20 cellular contexts compared by ENCODE assay signal in genomic region chr2:79375817-79376216, GRCh38.
DNase-seq lines count a peak whose midpoint lies in the region; ATAC-seq and TF ChIP-seq lines count a peak whose summit lies in the region.
"Had no signal": no experiment of that assay in that cellular context is flagged by ENCODE, and none has a peak within 500 bp of the region (broad histone marks: within the 10 kb centered on the region; RNA-seq: fewer than 3 reads in every experiment).

No MANE protein-coding gene starts in this region.

- peak; percentile 66 for DNase-seq in MV-4-11 (lab: John Stamatoyannopoulos, UW)
- DNase-seq in RPMI8226: peak; percentile 23
- no peak for DNase-seq in colonic mucosa
- no peak for DNase-seq in suprapubic skin (ENCODE audit: low spot score in 2 of 2)
- DNase-seq in glomerular visceral epithelial cell (ENCODE audit: extremely low spot score): no peak
- DNase-seq: CD8-positive, alpha-beta memory T cell; DMS 273 treated with DMSO at 0.1 percent for 48 hours; DMS79 treated with DMSO at 0.1 percent for 48 hours; GM23248; HCEC 1CT; KG1; NCI-H2029; NCI-H446; NCI-H524 treated with DMSO at 0.1 percent for 48 hours; NCI-H774; NK-92 treated with Interleukin-12 subunit alpha and Interleukin-12 subunit beta, amount 100 ng/mL, for 24 hours; T-cell had no signal

- peak; percentile 53 for ATAC-seq in GM18870 (IDR thresholded peaks at IDR 0.05; ENCODE audit: unreplicated experiment)
- ATAC-seq: A549, T-cell had no signal

- no peak for TF ChIP-seq EP300 in suprapubic skin (IDR thresholded peaks at IDR 0.05)

- WGBS in suprapubic skin: 75% methylated on average over 4 of the region's 4 CpGs

- H3K27ac ChIP-seq in BLaER1 (no peak overlapping the region), colonic mucosa (no peak overlapping the region), suprapubic skin (no peak overlapping the region)
- H3K27ac ChIP-seq: A549, GM23248 had no signal

- no peak overlapping the region for H3K9ac ChIP-seq in BLaER1
- H3K9ac ChIP-seq in colonic mucosa (ENCODE audit: low read depth in 2 of 2, low read length in 2 of 2): no peak overlapping the region
- H3K9ac ChIP-seq: GM23248 had no signal

- H3K9me3 ChIP-seq in BLaER1: no peaks in the 10 kb centered on the region
- H3K9me3 ChIP-seq in colonic mucosa: no peaks in the 10 kb centered on the region
- H3K9me3 ChIP-seq in suprapubic skin: no peaks in the 10 kb centered on the region

- H3K4me2 ChIP-seq in BLaER1: peak overlapping the region; percentile 46
- H3K4me2 ChIP-seq: A549 had no signal

- TF ChIP-seq CTCF in colonic mucosa (IDR thresholded peaks at IDR 0.05) (no peak), suprapubic skin (IDR thresholded peaks at IDR 0.05) (no peak)

- H3K4me1 ChIP-seq in BLaER1 (no peaks in the 10 kb centered on the region), colonic mucosa (no peaks in the 10 kb centered on the region), suprapubic skin (no peaks in the 10 kb centered on the region)
- H3K4me1 ChIP-seq: A549 had no signal

- intact Hi-C loops in colonic mucosa (cut with DNase I): no loop called here

- H3K27me3 ChIP-seq in BLaER1: no peaks in the 10 kb centered on the region
- no peaks in the 10 kb centered on the region for H3K27me3 ChIP-seq in colonic mucosa
- no peaks in the 10 kb centered on the region for H3K27me3 ChIP-seq in suprapubic skin

- no peaks in the 10 kb centered on the region for H4K20me1 ChIP-seq in BLaER1

- H3K4me3 ChIP-seq in BLaER1 (no peak overlapping the region), colonic mucosa (no peak overlapping the region), suprapubic skin (no peak overlapping the region)
- H3K4me3 ChIP-seq: A549, GM23248 had no signal

- H3K36me3 ChIP-seq in BLaER1 (no peaks in the 10 kb centered on the region), colonic mucosa (no peaks in the 10 kb centered on the region), suprapubic skin (no peaks in the 10 kb centered on the region)

- no peak for TF ChIP-seq POLR2A in suprapubic skin (IDR thresholded peaks at IDR 0.05)

Comparison
In these comparisons a context has a peak if more than half of its experiments do, and no peak if none do; other contexts are left out.
1. DNase-seq: peak in MV-4-11 (single experiment) and RPMI8226 (single experiment); none in colonic mucosa (single experiment), suprapubic skin (0 of 2) and glomerular visceral epithelial cell (single experiment).